8 cellular contexts compared by ENCODE assay signal in genomic region chr10:98467506-98468318, GRCh38. TPM values are rescaled to one million over a fixed set of nuclear protein-coding genes. Genes with fewer than 3 reads are reported as not detected.
DNase-seq lines count a peak whose midpoint lies in the region; ATAC-seq and TF ChIP-seq lines count a peak whose summit lies in the region.

No MANE protein-coding gene starts in this region.

- H3K36me3 ChIP-seq in psoas muscle (ENCODE audit: insufficient read depth in 1 of 2, low read depth in 1 of 2): no peaks in the 10 kb centered on the region

- peak; percentile 84 for TF ChIP-seq CTCF in GM12874 (IDR thresholded peaks at IDR 0.05; ENCODE audit: insufficient read depth, low read depth, low read length)
- TF ChIP-seq CTCF in psoas muscle (IDR thresholded peaks at IDR 0.05): peak; percentile 83

- intact Hi-C loops in right cardiac atrium (cut with DNase I) (loop anchor here (5.0 to 10.0 kb wide), 2 partner anchors 197 to 780 kb away; no protein-coding TSS in a partner anchor), psoas muscle (cut with DNase I) (loop anchor here (1.0 to 5.0 kb wide), 4 partner anchors 197 to 780 kb away; no protein-coding TSS in a partner anchor)

- peak overlapping the region; percentile 48 for H3K4me3 ChIP-seq in right cardiac atrium (ENCODE audit: low read length)
- H3K4me3 ChIP-seq in psoas muscle: peak overlapping the region; percentile 71

- H3K9me3 ChIP-seq in right cardiac atrium (ENCODE audit: control insufficient read depth, low read length): no peaks in the 10 kb centered on the region
- H3K9me3 ChIP-seq in psoas muscle: no peaks in the 10 kb centered on the region

- WGBS in right cardiac atrium: 4% methylated on average over 44 of the region's 44 CpGs
- 4 to 5% (median 4%) methylated on average over 32 to 44 of the region's 44 CpGs for WGBS in psoas muscle, 3 donors

- ATAC-seq in HG02588 (IDR thresholded peaks at IDR 0.05; ENCODE audit: unreplicated experiment) (peak; percentile 94), right cardiac atrium (peak; percentile 95 to 96), psoas muscle (peak; percentile 97 to 99 (median 98))

- H3K27me3 ChIP-seq in right cardiac atrium (ENCODE audit: control insufficient read depth, insufficient read depth): no peaks in the 10 kb centered on the region
- no peaks in the 10 kb centered on the region for H3K27me3 ChIP-seq in psoas muscle (ENCODE audit: insufficient read depth in 3 of 3, low read length in 2 of 3)

- no peaks in the 10 kb centered on the region for H3K4me1 ChIP-seq in right cardiac atrium (ENCODE audit: control insufficient read depth, insufficient read depth, low read length)
- H3K4me1 ChIP-seq in psoas muscle: peaks cover 3% of the 10 kb centered on the region

- peak; percentile 84 for DNase-seq in NAMALWA (ENCODE audit: low spot score)
- peak; percentile 48 for DNase-seq in T follicular helper cell (ENCODE audit: low read depth)
- DNase-seq in anterior cingulate cortex (lab: John Stamatoyannopoulos, UW): peak in 53 of 58 donors; percentile 7 to 84 (median 55)
- peak; percentile 66 to 85 (median 80) for DNase-seq in right cardiac atrium
- peak; percentile 60 to 82 for DNase-seq in psoas muscle
- DNase-seq in NK-92 (lab: John Stamatoyannopoulos, UW; ENCODE audit: unreplicated experiment): no peak

- H3K27ac ChIP-seq in right cardiac atrium (ENCODE audit: low read length) (no peak overlapping the region), psoas muscle (no peak overlapping the region)

RNA-seq across cellular contexts. Expression of gene HPS1, which starts 21.0 kb away (rescaled TPM):
- total RNA-seq in right cardiac atrium (10 to 100 TPM; 28.1 to 34.6 (median 31.1) TPM), psoas muscle (10 to 100 TPM; 11.5 to 17.7 (median 16.0) TPM)
- polyA plus RNA-seq in right cardiac atrium (25.5 TPM), psoas muscle (10 to 100 TPM; 11.6 to 29.1 (median 12.2) TPM)

RNA-seq across cellular contexts. Expression of gene PYROXD2, which starts 52.7 kb away (rescaled TPM):
- 10 to 100 TPM in 1 of 4 donors, 1 to 10 TPM in 3; 5.3 to 10.8 (median 7.6) TPM for total RNA-seq in right cardiac atrium
- 7.9 TPM for polyA plus RNA-seq in right cardiac atrium
- 10 to 100 TPM in 1 of 4 donors, 1 to 10 TPM in 3; 1.7 to 13.2 (median 3.8) TPM for total RNA-seq in psoas muscle
- 1 to 10 TPM in 2 of 3 donors, under 1 TPM in 1; 0.46 to 1.6 (median 1.2) TPM for polyA plus RNA-seq in psoas muscle
